12 cellular contexts compared by ENCODE assay signal in the genomic region with DNA sequence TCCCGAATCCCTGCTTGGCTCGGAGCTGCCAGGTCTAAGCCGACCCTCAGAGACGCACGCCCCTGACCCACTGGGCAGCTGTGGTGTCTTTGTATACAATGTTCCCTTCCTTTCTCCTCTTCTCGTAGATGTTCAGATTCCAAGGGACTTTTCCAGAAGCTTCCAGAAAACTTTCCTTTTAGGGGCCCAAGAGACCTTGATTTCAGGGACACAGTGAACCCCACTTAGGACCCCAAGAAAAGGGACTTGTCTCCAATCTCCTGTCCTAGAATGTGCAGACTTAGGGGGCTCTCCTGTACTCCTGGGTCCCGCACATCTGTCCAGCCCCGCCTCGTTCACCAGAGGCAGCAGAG.
A peak's percentile ranks its signal among the peaks of the same experiment; 100 is the strongest.
DNase-seq lines count a peak whose midpoint lies in the region; ATAC-seq and TF ChIP-seq lines count a peak whose summit lies in the region.
"Had no signal": no experiment of that assay in that cellular context is flagged by ENCODE, and none has a peak within 500 bp of the region (broad histone marks: within the 10 kb centered on the region; RNA-seq: fewer than 3 reads in every experiment).

No MANE protein-coding gene starts in this region.

- intact Hi-C loops in mammary epithelial cell (cut with micrococcal nuclease), result loop anchor here (2.0 to 5.0 kb wide), 3 partner anchors 182 to 347 kb away; no protein-coding TSS in a partner anchor
- intact Hi-C loops in gastrocnemius medialis (cut with DNase I; ENCODE audit: low total_unique reads), result loop anchor here (5.0 kb wide), 1 partner anchor 317 kb away; no protein-coding TSS in a partner anchor

- H3K4ac ChIP-seq in trophoblast cell (ENCODE audit: low read depth, low read length), result no peak overlapping the region

- H2BK12ac ChIP-seq in trophoblast cell (ENCODE audit: low read length), result no peak overlapping the region

- H4K20me1 ChIP-seq in mammary epithelial cell (ENCODE audit: insufficient read depth, low read length), result no peaks in the 10 kb centered on the region

- no peak overlapping the region for H3K4me3 ChIP-seq in CD4-positive, CD25-positive, alpha-beta regulatory T cell (ENCODE audit: low read depth, low read length)
- H3K4me3 ChIP-seq in mammary epithelial cell (replicated peaks in 1 of 3; ENCODE audit: insufficient read depth in 1 of 3, low read depth in 2 of 3, low read length in 3 of 3) (no peak overlapping the region), trophoblast cell (ENCODE audit: low read depth, low read length) (no peak overlapping the region), gastrocnemius medialis (peak overlapping the region in 1 of 4 donors; percentile 24), endodermal cell (ENCODE audit: low read length) (no peak overlapping the region)
- H3K4me3 ChIP-seq: GM12878 had no signal

- peak overlapping the region in 2 of 3 donors; percentile 22 to 39 for H3K27ac Mint-ChIP-seq in CD4-positive, CD25-positive, alpha-beta regulatory T cell
- H3K27ac Mint-ChIP-seq in HFFc6, result no peak overlapping the region
- no peak overlapping the region for H3K27ac Mint-ChIP-seq in endodermal cell
- no peak overlapping the region for H3K27ac Mint-ChIP-seq in effector memory CD8-positive, alpha-beta T cell
- H3K27ac Mint-ChIP-seq: activated CD8-positive, alpha-beta memory T cell treated with anti-CD3 and anti-CD28 coated beads, Interleukin-2, amount 10 ng/mL, durations not matched to agents 7 days and 5 days had no signal

- H3K4me1 ChIP-seq in CD4-positive, CD25-positive, alpha-beta regulatory T cell (ENCODE audit: control insufficient read depth, insufficient read depth, low read length, poor library complexity, severe bottlenecking), result peaks cover 14% of the 10 kb centered on the region
- H3K4me1 ChIP-seq in mammary epithelial cell (ENCODE audit: insufficient read depth, low read length) (peaks cover 6% of the 10 kb centered on the region), trophoblast cell (ENCODE audit: control insufficient read depth in 1 of 2, insufficient read depth in 2 of 2, low read length in 2 of 2) (peaks cover 0 to 3% of the 10 kb centered on the region in 2 experiments), gastrocnemius medialis (peaks cover 0 to 5% of the 10 kb centered on the region in 2 donors), endodermal cell (ENCODE audit: control insufficient read depth, insufficient read depth, low read length) (peaks cover 3% of the 10 kb centered on the region)

- TF ChIP-seq CTCF in HFFc6 (IDR thresholded peaks at IDR 0.05), result peak; percentile 26
- TF ChIP-seq CTCF in mammary epithelial cell (conservative IDR thresholded peaks at IDR 0.05 in 1 of 2, IDR thresholded peaks at IDR 0.05 in 1 of 2; ENCODE audit: extremely low read depth in 1 of 2, insufficient read depth in 1 of 2, low read depth in 1 of 2, low read length in 2 of 2), result no peak
- no peak for TF ChIP-seq CTCF in gastrocnemius medialis (IDR thresholded peaks at IDR 0.05 in 4 of 5, conservative IDR thresholded peaks at IDR 0.05 in 1 of 5)
- TF ChIP-seq CTCF in endodermal cell (conservative IDR thresholded peaks at IDR 0.05), result no peak

- 61% methylated on average over 4 of the region's 9 CpGs for WGBS in mammary epithelial cell (ENCODE audit: low coverage, missing lambda C conversion rate)
- no CpG with 5 or more reads among the region's 9 CpGs for WGBS in trophoblast cell (ENCODE audit: extremely low coverage, insufficient coverage, insufficient read length)
- WGBS in endodermal cell (ENCODE audit: insufficient coverage in 1 of 2, insufficient read length in 1 of 2), 2 experiments, result 41 to 95% methylated on average over 3 to 9 of the region's 9 CpGs

- peaks cover 16% of the 10 kb centered on the region for H3K27me3 Mint-ChIP-seq in CD4-positive, CD25-positive, alpha-beta regulatory T cell
- peaks cover 1% of the 10 kb centered on the region for H3K27me3 Mint-ChIP-seq in HFFc6 (ENCODE audit: insufficient read depth)
- peaks cover 32% of the 10 kb centered on the region for H3K27me3 Mint-ChIP-seq in endodermal cell (ENCODE audit: insufficient read depth)
- H3K27me3 Mint-ChIP-seq in effector memory CD8-positive, alpha-beta T cell, result peaks cover 0 to 15% of the 10 kb centered on the region in 2 donors

- peak overlapping the region in 1 of 4 donors; percentile 34 for H3K4me3 Mint-ChIP-seq in CD4-positive, CD25-positive, alpha-beta regulatory T cell
- no peak overlapping the region for H3K4me3 Mint-ChIP-seq in HFFc6
- no peak overlapping the region for H3K4me3 Mint-ChIP-seq in endodermal cell
- H3K4me3 Mint-ChIP-seq in effector memory CD8-positive, alpha-beta T cell, result no peak overlapping the region
- H3K4me3 Mint-ChIP-seq: activated CD8-positive, alpha-beta memory T cell treated with anti-CD3 and anti-CD28 coated beads, Interleukin-2, amount 10 ng/mL, durations not matched to agents 7 days and 5 days had no signal

- H3K79me2 ChIP-seq in mammary epithelial cell (ENCODE audit: insufficient read depth, low read length) (no peaks in the 10 kb centered on the region), trophoblast cell (ENCODE audit: control insufficient read depth, insufficient read depth, low read length, poor library complexity) (no peaks in the 10 kb centered on the region)

- H3K23ac ChIP-seq in trophoblast cell (ENCODE audit: low read length), result no peak overlapping the region

- no peak overlapping the region for H2BK120ac ChIP-seq in trophoblast cell (ENCODE audit: insufficient read depth, low read length, poor library complexity)

- TF ChIP-seq POLR2A in gastrocnemius medialis (IDR thresholded peaks at IDR 0.05), result no peak

- in situ Hi-C loops in mammary epithelial cell (cut with MboI; ENCODE audit: low sequenced_read_pairs in 2 of 2) (no loop called here), gastrocnemius medialis (cut with MboI; ENCODE audit: low sequenced_read_pairs in 4 of 4) (loop anchor here in 2 of 4 donors (25.0 kb wide), 3 partner anchors 317 to 542 kb away; partner anchors contain the start of genes GNAS (in 1 of the 2) and GNAS-AS1 (in 1 of the 2))

- CTCF ChIA-PET in mammary epithelial cell (lab: Charles Lee; ENCODE audit: low non-redundant PET), result no interaction called here

- no peak overlapping the region for H3K27ac ChIP-seq in CD4-positive, CD25-positive, alpha-beta regulatory T cell (ENCODE audit: insufficient read depth, low read length, poor library complexity, severe bottlenecking)
- H3K27ac ChIP-seq in mammary epithelial cell (ENCODE audit: insufficient read depth, low read depth, low read length), result no peak overlapping the region
- no peak overlapping the region for H3K27ac ChIP-seq in trophoblast cell (ENCODE audit: low read depth, low read length)
- no peak overlapping the region for H3K27ac ChIP-seq in gastrocnemius medialis
- H3K27ac ChIP-seq in endodermal cell (ENCODE audit: low read depth, low read length), result no peak overlapping the region

- H3K4me1 Mint-ChIP-seq in CD4-positive, CD25-positive, alpha-beta regulatory T cell, result peaks cover 0 to 6% (median 3%) of the 10 kb centered on the region in 4 donors
- H3K4me1 Mint-ChIP-seq in HFFc6 (ENCODE audit: low read depth), result no peaks in the 10 kb centered on the region
- H3K4me1 Mint-ChIP-seq in endodermal cell, result peaks cover 4% of the 10 kb centered on the region
- peaks cover 4 to 9% of the 10 kb centered on the region in 2 donors for H3K4me1 Mint-ChIP-seq in effector memory CD8-positive, alpha-beta T cell (ENCODE audit: low read depth in 2 of 2)
- H3K4me1 Mint-ChIP-seq: activated CD8-positive, alpha-beta memory T cell treated with anti-CD3 and anti-CD28 coated beads, Interleukin-2, amount 10 ng/mL, durations not matched to agents 7 days and 5 days had no signal

- no peak overlapping the region for H2BK5ac ChIP-seq in trophoblast cell (ENCODE audit: low read depth, low read length, poor library complexity)

- no peak for ATAC-seq in CD4-positive, CD25-positive, alpha-beta regulatory T cell (ENCODE audit: low read depth in 2 of 2)
- no peak for ATAC-seq in gastrocnemius medialis
- no peak for ATAC-seq in effector memory CD8-positive, alpha-beta T cell (replicated peaks)

- no peak overlapping the region for H4K12ac ChIP-seq in trophoblast cell (ENCODE audit: low read depth, low read length)

- H2AFZ ChIP-seq in mammary epithelial cell (ENCODE audit: low read depth, low read length) (no peak overlapping the region), trophoblast cell (ENCODE audit: insufficient read depth, low read length, poor library complexity) (no peak overlapping the region)

- no TSS peak for BruUV-seq in mammary epithelial cell (replicated peaks; lab: Mats Ljungman, UMichigan)

- peaks cover 17% of the 10 kb centered on the region for H3K27me3 ChIP-seq in CD4-positive, CD25-positive, alpha-beta regulatory T cell (ENCODE audit: control insufficient read depth, insufficient read depth, low read length)
- H3K27me3 ChIP-seq in mammary epithelial cell (ENCODE audit: insufficient read depth, low read length) (peaks cover 2% of the 10 kb centered on the region), trophoblast cell (ENCODE audit: insufficient read depth, low read length) (peaks cover 15% of the 10 kb centered on the region), gastrocnemius medialis (peaks cover 43 to 55% (median 47%) of the 10 kb centered on the region in 3 donors), endodermal cell (ENCODE audit: control insufficient read depth, insufficient read depth, low read length, poor library complexity, severe bottlenecking) (peaks cover 59% of the 10 kb centered on the region)
- H3K27me3 ChIP-seq: thyroid gland had no signal

- H3K14ac ChIP-seq in trophoblast cell (ENCODE audit: low read length), result no peak overlapping the region

- no peak overlapping the region for H4K8ac ChIP-seq in trophoblast cell (ENCODE audit: low read depth, low read length)

- H4K91ac ChIP-seq in trophoblast cell (ENCODE audit: low read depth, low read length), result no peak overlapping the region

- no peaks in the 10 kb centered on the region for H3K36me3 Mint-ChIP-seq in CD4-positive, CD25-positive, alpha-beta regulatory T cell
- no peaks in the 10 kb centered on the region for H3K36me3 Mint-ChIP-seq in HFFc6 (ENCODE audit: low read depth)
- H3K36me3 Mint-ChIP-seq in endodermal cell (ENCODE audit: low read depth), result no peaks in the 10 kb centered on the region
- H3K36me3 Mint-ChIP-seq in effector memory CD8-positive, alpha-beta T cell (ENCODE audit: insufficient read depth), result no peaks in the 10 kb centered on the region
- H3K36me3 Mint-ChIP-seq: activated CD8-positive, alpha-beta memory T cell treated with anti-CD3 and anti-CD28 coated beads, Interleukin-2, amount 10 ng/mL, durations not matched to agents 7 days and 5 days had no signal

- no peaks in the 10 kb centered on the region for H3K79me1 ChIP-seq in trophoblast cell (ENCODE audit: low read length)

- H3K9me3 Mint-ChIP-seq in CD4-positive, CD25-positive, alpha-beta regulatory T cell, result no peaks in the 10 kb centered on the region
- H3K9me3 Mint-ChIP-seq in HFFc6 (peaks cover 3% of the 10 kb centered on the region; the same call in 1 of the 2 replicates), endodermal cell (peaks cover 2% of the 10 kb centered on the region)
- H3K9me3 Mint-ChIP-seq in effector memory CD8-positive, alpha-beta T cell, result no peaks in the 10 kb centered on the region

- no peak for DNase-seq in CD4-positive, CD25-positive, alpha-beta regulatory T cell
- DNase-seq in HFFc6 (no peak), mammary epithelial cell (no peak), trophoblast cell (no peak), DMS53 treated with DMSO at 0.1 percent for 48 hours (lab: John Stamatoyannopoulos, UW; ENCODE audit: unreplicated experiment) (no peak), gastrocnemius medialis (no peak), endodermal cell (no peak)
- DNase-seq in effector memory CD8-positive, alpha-beta T cell, result no peak
- DNase-seq: MV-4-11 had no signal

- H3K9ac ChIP-seq in mammary epithelial cell (ENCODE audit: insufficient read depth, low read length), result no peak overlapping the region
- no peak overlapping the region for H3K9ac ChIP-seq in trophoblast cell (ENCODE audit: low read length)
- no peak overlapping the region for H3K9ac ChIP-seq in endodermal cell (ENCODE audit: extremely low read depth, low read length, poor library complexity, severe bottlenecking)

- no peak overlapping the region for H2AK5ac ChIP-seq in trophoblast cell (ENCODE audit: low read length)

- no peak overlapping the region for H3K18ac ChIP-seq in trophoblast cell (ENCODE audit: low read length)

- no peaks in the 10 kb centered on the region for H3K36me3 ChIP-seq in CD4-positive, CD25-positive, alpha-beta regulatory T cell (ENCODE audit: control insufficient read depth, insufficient read depth, low read length)
- H3K36me3 ChIP-seq in mammary epithelial cell (ENCODE audit: insufficient read depth, low read length) (no peaks in the 10 kb centered on the region), trophoblast cell (ENCODE audit: control insufficient read depth in 1 of 2, insufficient read depth in 2 of 2, low read length in 2 of 2) (no peaks in the 10 kb centered on the region), gastrocnemius medialis (no peaks in the 10 kb centered on the region), endodermal cell (ENCODE audit: control insufficient read depth, insufficient read depth, low read length) (no peaks in the 10 kb centered on the region)
- H3K36me3 ChIP-seq: thyroid gland had no signal

- no peaks in the 10 kb centered on the region for H3K9me3 ChIP-seq in CD4-positive, CD25-positive, alpha-beta regulatory T cell (ENCODE audit: control insufficient read depth in 2 of 2, low read length in 2 of 2)
- no peaks in the 10 kb centered on the region for H3K9me3 ChIP-seq in mammary epithelial cell (replicated peaks; ENCODE audit: insufficient read depth, low read length)
- peaks cover 4% of the 10 kb centered on the region for H3K9me3 ChIP-seq in trophoblast cell (ENCODE audit: insufficient read depth, low read depth, low read length)
- no peaks in the 10 kb centered on the region for H3K9me3 ChIP-seq in gastrocnemius medialis
- H3K9me3 ChIP-seq in endodermal cell (ENCODE audit: control insufficient read depth, low read length), result no peaks in the 10 kb centered on the region
- H3K9me3 ChIP-seq: thyroid gland had no signal

- H3K4me2 ChIP-seq in mammary epithelial cell (ENCODE audit: insufficient read depth, low read depth, low read length) (peak overlapping the region; percentile 32), trophoblast cell (ENCODE audit: low read length) (peak overlapping the region; percentile 48)

- dilution Hi-C loops in mammary epithelial cell (cut with HindIII; ENCODE audit: low sequenced_read_pairs), result no loop called here

Comparison
In these comparisons a context has a peak if more than half of its experiments do, and no peak if none do; other contexts are left out.
1. H3K27ac Mint-ChIP-seq: peak in CD4-positive, CD25-positive, alpha-beta regulatory T cell (2 of 3); none in HFFc6 (single experiment), endodermal cell (single experiment) and effector memory CD8-positive, alpha-beta T cell (0 of 2).